Comparison of ENCODE assay signal across 15 cellular contexts in the genomic region with DNA sequence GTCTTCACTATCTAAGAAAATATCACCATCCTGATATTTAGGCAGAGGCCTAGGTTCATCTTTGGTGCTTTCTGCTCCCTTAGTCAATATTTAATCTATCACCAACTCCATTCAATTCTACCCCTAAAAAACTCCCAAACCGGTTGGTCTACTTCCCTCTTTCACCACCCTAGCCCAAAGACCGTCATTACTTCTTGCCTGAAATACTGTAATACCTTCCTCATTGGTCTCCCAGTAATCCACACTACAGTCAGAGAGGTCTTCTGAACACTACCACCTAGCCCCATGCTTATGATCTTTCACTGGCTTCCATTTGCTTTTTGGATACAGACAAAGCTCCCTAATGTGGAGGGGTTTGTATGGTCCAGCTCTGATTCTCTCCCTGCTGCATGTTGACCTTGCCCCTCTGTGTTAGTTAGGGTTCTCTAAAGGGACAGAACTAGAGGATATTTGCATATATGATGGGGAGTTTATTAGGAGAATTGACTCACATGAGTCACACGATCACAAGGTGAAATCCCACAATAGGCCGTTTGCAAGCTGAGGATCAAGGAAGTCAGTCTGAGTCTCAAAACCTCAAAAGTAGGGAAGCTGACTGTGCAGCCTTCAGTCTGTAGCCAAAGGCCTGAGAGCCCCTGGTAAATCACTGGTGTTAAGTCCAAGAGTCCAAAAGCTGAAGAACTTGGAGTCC. TPM values are rescaled to one million over a fixed set of nuclear protein-coding genes. Genes with fewer than 3 reads are reported as not detected.
A peak's percentile ranks its signal among the peaks of the same experiment; 100 is the strongest.
DNase-seq lines count a peak whose midpoint lies in the region; ATAC-seq and TF ChIP-seq lines count a peak whose summit lies in the region.
"Had no signal": no experiment of that assay in that cellular context is flagged by ENCODE, and none has a peak within 500 bp of the region (broad histone marks: within the 10 kb centered on the region; RNA-seq: fewer than 3 reads in every experiment).

No MANE protein-coding gene starts in this region.

- H3K4me3 Mint-ChIP-seq in activated CD4-positive, alpha-beta T cell treated with anti-CD3 and anti-CD28 coated beads, Interleukin-2, amount 10 ng/mL, durations not matched to agents 24 days and 14 days: no peak overlapping the region
- H3K4me3 Mint-ChIP-seq in stimulated activated naive B cell treated with anti-CD40 and anti-IgM and Interleukin-4, amounts not matched to agents 10 μg/mL and 1 μg/mL and 100 μg/mL, for 72 hours: no peak overlapping the region
- H3K4me3 Mint-ChIP-seq: activated CD8-positive, alpha-beta T cell treated with anti-CD3 and anti-CD28 coated beads for 36 hours; brain; T-helper 17 cell had no signal

- intact Hi-C loops in activated CD4-positive, alpha-beta T cell treated with anti-CD3 and anti-CD28 coated beads, Interleukin-2, amount 10 ng/mL, durations not matched to agents 24 days and 14 days (cut with micrococcal nuclease): no loop called here
- intact Hi-C loops in stomach (cut with DNase I; ENCODE audit: low total_unique reads): no loop called here

- peak; percentile 45 for DNase-seq in activated CD4-positive, alpha-beta T cell treated with anti-CD3 and anti-CD28 coated beads, Interleukin-2, amount 10 ng/mL, durations not matched to agents 24 days and 14 days
- no peak for DNase-seq in activated CD4-positive, alpha-beta T cell treated with anti-CD3 and anti-CD28 coated beads for 1 hour
- DNase-seq in OCI-M1 (lab: John Stamatoyannopoulos, UW) (peak; percentile 42), stomach (no peak), H4 (ENCODE audit: low spot score) (no peak), AG08395 (ENCODE audit: low spot score) (no peak)
- DNase-seq in stimulated activated naive B cell treated with anti-CD40 and anti-IgM and Interleukin-4, amounts not matched to agents 10 μg/mL and 1 μg/mL and 100 μg/mL, for 72 hours: no peak
- DNase-seq: activated CD8-positive, alpha-beta T cell treated with anti-CD3 and anti-CD28 coated beads for 36 hours; activated effector memory CD4-positive, alpha-beta T cell treated with anti-CD3 and anti-CD28 coated beads, Interleukin-2, amount 50 U/mL, for 16 hours; kidney; stimulated activated CD4-positive, alpha-beta T cell treated with anti-CD3 and anti-CD28 coated beads, Interleukin-15, amount 100 ng/mL, for 24 hours; T-helper 17 cell had no signal

- peaks cover 13% of the 10 kb centered on the region for H3K9me3 Mint-ChIP-seq in activated CD4-positive, alpha-beta T cell treated with anti-CD3 and anti-CD28 coated beads, Interleukin-2, amount 10 ng/mL, durations not matched to agents 24 days and 14 days
- no peaks in the 10 kb centered on the region for H3K9me3 Mint-ChIP-seq in stimulated activated naive B cell treated with anti-CD40 and anti-IgM and Interleukin-4, amounts not matched to agents 10 μg/mL and 1 μg/mL and 100 μg/mL, for 72 hours
- H3K9me3 Mint-ChIP-seq: activated CD8-positive, alpha-beta T cell treated with anti-CD3 and anti-CD28 coated beads for 36 hours; brain had no signal

- no peak for TF ChIP-seq EP300 in stomach (IDR thresholded peaks at IDR 0.05)

- peak; percentile 35 for ATAC-seq in HG02884 (IDR thresholded peaks at IDR 0.05; ENCODE audit: unreplicated experiment)
- peak; percentile 29 to 60 for ATAC-seq in stimulated activated naive B cell treated with anti-CD40 and anti-IgM and Interleukin-4, amounts not matched to agents 10 μg/mL and 1 μg/mL and 100 μg/mL, for 72 hours (replicated peaks)
- ATAC-seq: activated CD8-positive, alpha-beta T cell treated with anti-CD3 and anti-CD28 coated beads for 36 hours; T-helper 17 cell had no signal

- no peak for TF ChIP-seq CTCF in stomach (IDR thresholded peaks at IDR 0.05)

- H3K27ac Mint-ChIP-seq in activated CD4-positive, alpha-beta T cell treated with anti-CD3 and anti-CD28 coated beads, Interleukin-2, amount 10 ng/mL, durations not matched to agents 24 days and 14 days: no peak overlapping the region
- H3K27ac Mint-ChIP-seq in stimulated activated naive B cell treated with anti-CD40 and anti-IgM and Interleukin-4, amounts not matched to agents 10 μg/mL and 1 μg/mL and 100 μg/mL, for 72 hours: peak overlapping the region; percentile 42
- H3K27ac Mint-ChIP-seq: activated CD8-positive, alpha-beta T cell treated with anti-CD3 and anti-CD28 coated beads for 36 hours; brain; T-helper 17 cell had no signal

- no peak overlapping the region for H3K4me3 ChIP-seq in stomach
- H3K4me3 ChIP-seq: prostate gland had no signal

- peaks cover 40% of the 10 kb centered on the region for H3K27me3 Mint-ChIP-seq in activated CD4-positive, alpha-beta T cell treated with anti-CD3 and anti-CD28 coated beads, Interleukin-2, amount 10 ng/mL, durations not matched to agents 24 days and 14 days
- H3K27me3 Mint-ChIP-seq in stimulated activated naive B cell treated with anti-CD40 and anti-IgM and Interleukin-4, amounts not matched to agents 10 μg/mL and 1 μg/mL and 100 μg/mL, for 72 hours: peaks cover 23 to 25% of the 10 kb centered on the region in 2 donors

- H3K27me3 ChIP-seq in stomach: no peaks in the 10 kb centered on the region

- no peak for TF ChIP-seq POLR2A in stomach (IDR thresholded peaks at IDR 0.05)

- peaks cover 0 to 3% (median 0%) of the 10 kb centered on the region in 4 donors for H3K4me1 ChIP-seq in stomach

- 39 to 50% (median 45%) methylated on average over 4 of the region's 4 CpGs for WGBS in stomach, 5 donors

- H3K27ac ChIP-seq in stomach: peak overlapping the region in 1 of 5 donors; percentile 33
- H3K27ac ChIP-seq: prostate gland had no signal

- no peaks in the 10 kb centered on the region for H3K36me3 ChIP-seq in stomach
- H3K36me3 ChIP-seq: prostate gland had no signal

- peaks cover 7% of the 10 kb centered on the region for H3K4me1 Mint-ChIP-seq in activated CD4-positive, alpha-beta T cell treated with anti-CD3 and anti-CD28 coated beads, Interleukin-2, amount 10 ng/mL, durations not matched to agents 24 days and 14 days
- H3K4me1 Mint-ChIP-seq in stimulated activated naive B cell treated with anti-CD40 and anti-IgM and Interleukin-4, amounts not matched to agents 10 μg/mL and 1 μg/mL and 100 μg/mL, for 72 hours: peaks cover 4 to 7% of the 10 kb centered on the region in 2 donors

- peaks cover 4% of the 10 kb centered on the region for H3K36me3 Mint-ChIP-seq in activated CD4-positive, alpha-beta T cell treated with anti-CD3 and anti-CD28 coated beads, Interleukin-2, amount 10 ng/mL, durations not matched to agents 24 days and 14 days (ENCODE audit: low read depth)
- H3K36me3 Mint-ChIP-seq in stimulated activated naive B cell treated with anti-CD40 and anti-IgM and Interleukin-4, amounts not matched to agents 10 μg/mL and 1 μg/mL and 100 μg/mL, for 72 hours: no peaks in the 10 kb centered on the region
- H3K36me3 Mint-ChIP-seq: brain had no signal

- H3K9me3 ChIP-seq in stomach: no peaks in the 10 kb centered on the region
- H3K9me3 ChIP-seq: prostate gland had no signal

RNA-seq across cellular contexts. Expression of a gene that starts 36.4 kb away (rescaled TPM):
- total RNA-seq in activated CD4-positive, alpha-beta T cell treated with anti-CD3 and anti-CD28 coated beads, Interleukin-2, amount 10 ng/mL, durations not matched to agents 24 days and 14 days: 59.1 and 61.7 TPM in 2 replicates
- 100 to 1,000 TPM in 1 of 5 donors, 10 to 100 TPM in 4; 20.5 to 114 (median 44.2) TPM for total RNA-seq in stomach
- 10 to 100 TPM; 10.5 to 22.2 (median 13.9) TPM for polyA plus RNA-seq in stomach
- total RNA-seq in H4 (2014; rRNA removed; shearing (Covaris generic)): 81.8 and 113 TPM in 2 replicates

Comparison
In these comparisons a context has a peak if more than half of its experiments do, and no peak if none do; other contexts are left out.
1. DNase-seq: peak in activated CD4-positive, alpha-beta T cell treated with anti-CD3 and anti-CD28 coated beads, Interleukin-2, amount 10 ng/mL, durations not matched to agents 24 days and 14 days (single experiment) and OCI-M1 (single experiment); none in activated CD4-positive, alpha-beta T cell treated with anti-CD3 and anti-CD28 coated beads for 1 hour (single experiment), stimulated activated naive B cell treated with anti-CD40 and anti-IgM and Interleukin-4, amounts not matched to agents 10 μg/mL and 1 μg/mL and 100 μg/mL, for 72 hours (single experiment), stomach (single experiment), H4 (single experiment) and AG08395 (single experiment).